Comparison of ENCODE assay signal across 11 cellular contexts in the genomic region with DNA sequence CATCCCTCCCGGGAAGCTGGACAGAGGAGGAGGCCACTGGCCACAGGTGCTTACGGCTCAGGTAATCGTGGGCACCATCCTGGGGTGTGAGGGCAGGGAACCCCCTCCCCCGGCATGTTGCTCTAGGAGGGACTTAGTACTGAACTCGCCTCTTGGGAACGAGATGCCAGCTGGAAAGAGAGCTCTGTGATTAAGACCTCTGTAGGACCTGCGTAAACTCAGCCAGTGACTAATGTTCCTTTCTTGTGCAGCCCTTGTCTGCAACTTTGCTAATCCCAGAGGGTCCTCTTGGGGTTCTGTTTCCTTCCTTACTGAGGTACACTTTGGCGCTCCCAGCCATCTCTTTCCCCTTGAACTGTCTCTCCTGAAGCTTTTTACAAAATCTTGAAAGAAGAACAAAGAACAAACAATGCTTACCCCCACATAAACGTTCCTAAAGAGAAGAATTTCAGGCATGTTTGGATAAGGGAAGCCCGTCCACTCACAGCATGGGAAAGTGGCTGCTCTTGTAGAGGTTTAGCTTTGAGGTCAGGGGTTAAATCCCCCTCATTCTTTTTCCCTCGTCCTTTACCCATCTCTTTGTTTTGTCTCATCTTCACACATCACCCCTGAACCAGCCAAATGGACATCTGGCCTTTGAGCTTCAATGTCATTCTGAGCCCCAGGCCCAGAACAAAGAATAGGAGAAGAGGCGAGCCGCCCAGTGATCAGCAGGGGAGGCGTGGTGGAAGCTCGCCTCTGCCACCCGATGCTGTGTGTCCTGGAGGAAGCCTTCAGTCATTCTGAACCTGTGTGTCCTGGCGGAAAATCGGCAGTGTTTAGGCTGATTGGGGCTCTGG. TPM values are rescaled to one million over a fixed set of nuclear protein-coding genes. Genes with fewer than 3 reads are reported as not detected.
DNase-seq lines count a peak whose midpoint lies in the region; ATAC-seq and TF ChIP-seq lines count a peak whose summit lies in the region.
"Had no signal": no experiment of that assay in that cellular context is flagged by ENCODE, and none has a peak within 500 bp of the region (broad histone marks: within the 10 kb centered on the region; RNA-seq: fewer than 3 reads in every experiment).

No MANE protein-coding gene starts in this region.

- peak overlapping the region; percentile 77; the same call in 1 of the 2 replicates for H2AK5ac ChIP-seq in IMR-90 (ENCODE audit: low read depth, low read length)

- TF ChIP-seq CTCF in IMR-90 (conservative IDR thresholded peaks at IDR 0.05; ENCODE audit: low read depth, low read length), result no peak

- in situ Hi-C loops in IMR-90 (cut with MboI; ENCODE audit: low sequenced_read_pairs), result no loop called here

- H3K56ac ChIP-seq in IMR-90 (ENCODE audit: extremely low read depth, insufficient read depth, low read length), result no peak overlapping the region

- H3K9me1 ChIP-seq in IMR-90 (ENCODE audit: insufficient read depth, low read length), result peaks cover 16% of the 10 kb centered on the region

- H3K4me1 ChIP-seq in BLaER1 (peaks cover 62% of the 10 kb centered on the region), IMR-90 (ENCODE audit: control insufficient read depth, insufficient read depth, low read length) (peaks cover 11% of the 10 kb centered on the region)
- H3K4me1 ChIP-seq: left ventricle myocardium inferior had no signal

- H2BK5ac ChIP-seq in IMR-90 (ENCODE audit: low read depth, low read length, poor library complexity, severe bottlenecking), result no peak overlapping the region

- H3K4me2 ChIP-seq in BLaER1 (peak overlapping the region; percentile 78), IMR-90 (ENCODE audit: low read depth, low read length) (peak overlapping the region; percentile 29; the same call in 1 of the 2 replicates)

- H3K4ac ChIP-seq in IMR-90 (ENCODE audit: low read depth, low read length), result peak overlapping the region; percentile 88

- dilution Hi-C loops in IMR-90 (cut with HindIII; ENCODE audit: low sequenced_read_pairs, unreplicated experiment), result no loop called here

- H3K18ac ChIP-seq in IMR-90 (ENCODE audit: low read depth, low read length), result peak overlapping the region; percentile 80

- H3K23ac ChIP-seq in IMR-90 (ENCODE audit: low read depth, low read length), result no peak overlapping the region

- H3K79me1 ChIP-seq in IMR-90 (ENCODE audit: low read depth in 1 of 2, low read length in 2 of 2), result no peaks in the 10 kb centered on the region

- H4K91ac ChIP-seq in IMR-90 (ENCODE audit: insufficient read depth, low read depth, low read length), result peak overlapping the region; percentile 72

- peak overlapping the region; percentile 72 for H2AFZ ChIP-seq in IMR-90 (replicated peaks; ENCODE audit: low read length, poor library complexity)

- H3K9me3 ChIP-seq in BLaER1, result no peaks in the 10 kb centered on the region
- no peaks in the 10 kb centered on the region for H3K9me3 ChIP-seq in IMR-90 (ENCODE audit: control insufficient read depth, insufficient read depth, low read length)
- H3K9me3 ChIP-seq: left ventricle myocardium inferior had no signal

- peak overlapping the region; percentile 57 for H3K14ac ChIP-seq in IMR-90 (replicated peaks; ENCODE audit: low read depth, low read length)

- H2BK120ac ChIP-seq in IMR-90 (ENCODE audit: low read depth, low read length), result peak overlapping the region; percentile 81

- H3K9ac ChIP-seq in BLaER1, result peak overlapping the region; percentile 60
- H3K9ac ChIP-seq in IMR-90 (ENCODE audit: low read depth, low read length), result no peak overlapping the region

- H4K20me1 ChIP-seq in BLaER1, result no peaks in the 10 kb centered on the region
- H4K20me1 ChIP-seq in IMR-90 (ENCODE audit: insufficient read depth, low read length), result no peaks in the 10 kb centered on the region

- TF ChIP-seq POLR2A in IMR-90 (IDR thresholded peaks at IDR 0.05; ENCODE audit: low read depth, low read length), result no peak

- H2AK9ac ChIP-seq in IMR-90 (replicated peaks; ENCODE audit: low read depth, low read length, poor library complexity), result peak overlapping the region; percentile 4

- H4K5ac ChIP-seq in IMR-90 (ENCODE audit: low read depth, low read length), result peak overlapping the region; percentile 50

- H3K36me3 ChIP-seq in BLaER1 (no peaks in the 10 kb centered on the region; the same call in 1 of the 2 replicates), IMR-90 (ENCODE audit: control insufficient read depth, insufficient read depth, low read length) (no peaks in the 10 kb centered on the region)
- H3K36me3 ChIP-seq: left ventricle myocardium inferior had no signal

- CTCF ChIA-PET in IMR-90 (lab: Yijun Ruan, JAX), result no interaction called here

- TF ChIP-seq RAD21 in IMR-90 (IDR thresholded peaks at IDR 0.05; ENCODE audit: low read length), result no peak

- DNase-seq in IMR-90 (peak; percentile 82), ecto neural progenitor cell (ENCODE audit: low spot score) (peak; percentile 82), myocyte (ENCODE audit: low read depth) (peak; percentile 55), NCI-H2107 treated with DMSO at 0.1 percent for 48 hours (lab: John Stamatoyannopoulos, UW; ENCODE audit: unreplicated experiment) (no peak), NCI-H226 (no peak), NCI-H1092 treated with DMSO at 0.1 percent for 48 hours (lab: John Stamatoyannopoulos, UW) (no peak), NCI-H2029 (lab: John Stamatoyannopoulos, UW) (no peak)
- DNase-seq: left ventricle myocardium inferior, NCI-H1105 treated with DMSO at 0.1 percent for 48 hours had no signal

- ATAC-seq in IMR-90 (ENCODE audit: low read depth), result peak; percentile 83
- ATAC-seq: sciatic nerve had no signal

- peak overlapping the region; percentile 74 for H3K27ac ChIP-seq in BLaER1
- H3K27ac ChIP-seq in IMR-90 (ENCODE audit: insufficient read depth, low read length), result peak overlapping the region; percentile 55
- H3K27ac ChIP-seq: left ventricle myocardium inferior had no signal

- H4K8ac ChIP-seq in IMR-90 (ENCODE audit: low read depth in 2 of 2, low read length in 2 of 2), result peak overlapping the region; percentile 59 to 71; a peak in 2 of 4 replicates

- intact Hi-C loops in IMR-90 (cut with micrococcal nuclease), result no loop called here

- no TSS peak for BruUV-seq in IMR-90 (replicated peaks; lab: Mats Ljungman, UMichigan)

- H3K27me3 ChIP-seq in BLaER1 (no peaks in the 10 kb centered on the region), IMR-90 (ENCODE audit: control insufficient read depth, insufficient read depth, low read length) (peaks cover 6% of the 10 kb centered on the region; the same call in 1 of the 2 replicates)

- 36% methylated on average over 2 of the region's 18 CpGs; no CpG with 5 or more reads in 1 of the 2 experiments for WGBS in IMR-90 (ENCODE audit: extremely low coverage in 2 of 2, insufficient read length in 1 of 2), 2 experiments

- POLR2A ChIA-PET in IMR-90 (lab: Charles Lee; ENCODE audit: unreplicated experiment), result interaction anchor here (0.6 kb wide), 1 partner anchor 90 kb away, joined by 3 read pairs; no protein-coding TSS in a partner anchor

- H2BK15ac ChIP-seq in IMR-90 (ENCODE audit: low read depth, low read length), result peak overlapping the region; percentile 72; the same call in 1 of the 3 replicates

- H2BK20ac ChIP-seq in IMR-90 (ENCODE audit: low read depth, low read length), result peak overlapping the region; percentile 71

- H3K4me3 ChIP-seq in BLaER1 (0 out of 2 replicates have a peak overlapping the region, but pooled peaks have one; percentile 4), IMR-90 (ENCODE audit: insufficient read depth, low read depth, low read length) (no peak overlapping the region)
- H3K4me3 ChIP-seq: left ventricle myocardium inferior had no signal

TF ChIP-seq in IMR-90, 13 proteins besides CTCF, POLR2A, EP300 and RAD21:
- TF ChIP-seq FOS (IDR thresholded peaks at IDR 0.05; ENCODE audit: low read depth, low read length) (peak; percentile 19; the same call in 1 of the 2 replicates), CEBPB (IDR thresholded peaks at IDR 0.05; ENCODE audit: low read depth, low read length) (no peak), MAZ (IDR thresholded peaks at IDR 0.05; ENCODE audit: borderline replicate concordance, low read depth, low read length) (0 out of 2 replicates have a peak, but pooled peaks have one; percentile 7), CHD1 (IDR thresholded peaks at IDR 0.05; ENCODE audit: low read depth, low read length) (no peak), BHLHE40 (IDR thresholded peaks at IDR 0.05; ENCODE audit: low read depth, low read length) (no peak)
- TF ChIP-seq, protein P1, sequence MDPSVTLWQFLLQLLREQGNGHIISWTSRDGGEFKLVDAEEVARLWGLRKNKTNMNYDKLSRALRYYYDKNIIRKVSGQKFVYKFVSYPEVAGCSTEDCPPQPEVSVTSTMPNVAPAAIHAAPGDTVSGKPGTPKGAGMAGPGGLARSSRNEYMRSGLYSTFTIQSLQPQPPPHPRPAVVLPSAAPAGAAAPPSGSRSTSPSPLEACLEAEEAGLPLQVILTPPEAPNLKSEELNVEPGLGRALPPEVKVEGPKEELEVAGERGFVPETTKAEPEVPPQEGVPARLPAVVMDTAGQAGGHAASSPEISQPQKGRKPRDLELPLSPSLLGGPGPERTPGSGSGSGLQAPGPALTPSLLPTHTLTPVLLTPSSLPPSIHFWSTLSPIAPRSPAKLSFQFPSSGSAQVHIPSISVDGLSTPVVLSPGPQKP (IDR thresholded peaks at IDR 0.05; ENCODE audit: borderline replicate concordance, low read depth, low read length), result no peak
TF ChIP-seq in IMR-90: peak in this region for 2.

RNA-seq across cellular contexts. Expression of a gene that starts 37.4 kb away (rescaled TPM):
- total RNA-seq in IMR-90 (2012; rRNA removed), result under 0.01 and 0.28 TPM in 2 replicates
- 1.6 and 2.2 TPM in 2 replicates for polyA plus RNA-seq in IMR-90 (2012; rRNA removed)
- polyA plus RNA-seq in IMR-90 (2012; cell fraction: cytosol; rRNA removed), result 1.7 and 7.4 TPM in 2 replicates
- polyA plus RNA-seq in IMR-90 (2012; cell fraction: nucleus; rRNA removed; ENCODE audit: low replicate concordance), result 1.2 and 3.1 TPM in 2 replicates
- total RNA-seq in myocyte, result 4.9 and 5.0 TPM in 2 replicates
- 0.64 TPM for polyA plus RNA-seq in myocyte (2012)

RNA-seq across cellular contexts. Expression of a gene that starts 41.2 kb away (rescaled TPM):
- total RNA-seq in IMR-90 (2012; rRNA removed) (not detected in 2 replicates), myocyte (79.4 and 152 TPM in 2 replicates)
- polyA plus RNA-seq in IMR-90 (2012; rRNA removed), result 0.07 and 0.09 TPM in 2 replicates
- polyA plus RNA-seq in IMR-90 (2012; cell fraction: cytosol; rRNA removed), result 0.01 and 0.04 TPM in 2 replicates
- 0.33 and 0.48 TPM in 2 replicates for polyA plus RNA-seq in IMR-90 (2012; cell fraction: nucleus; rRNA removed; ENCODE audit: low replicate concordance)
- 21.5 TPM for polyA plus RNA-seq in myocyte (2012)

Comparison
In these comparisons a context has a peak if more than half of its experiments do, and no peak if none do; other contexts are left out.
1. DNase-seq: peak in IMR-90 (single experiment), ecto neural progenitor cell (single experiment) and myocyte (single experiment); none in NCI-H2107 treated with DMSO at 0.1 percent for 48 hours (single experiment), NCI-H226 (single experiment), NCI-H1092 treated with DMSO at 0.1 percent for 48 hours (single experiment) and NCI-H2029 (single experiment).
2. RNA of a gene that starts 41.2 kb away (total RNA-seq): 79.4 to 152 TPM in myocyte; not detected in IMR-90; every median in the first group is over 10 times any median in the second.